In genomic region chr9:96020300-96020821, GRCh38 we compare ENCODE assay signal across 8 cellular contexts.
DNase-seq lines count a peak whose midpoint lies in the region; ATAC-seq and TF ChIP-seq lines count a peak whose summit lies in the region.

No MANE protein-coding gene starts in this region.

- DNase-seq in ELF-1 (ENCODE audit: low read depth, low spot score) (peak; percentile 37), activated B cell treated with CpG ODN at 0.5 μM for 24 hours (no peak), glutamatergic neuron (no peak), psoas muscle (no peak), AG08395 (ENCODE audit: low spot score) (no peak), HEK293T (ENCODE audit: extremely low spot score) (no peak)

- H3K36me3 ChIP-seq in psoas muscle (ENCODE audit: insufficient read depth in 1 of 2, low read depth in 1 of 2): peaks cover 0 to 8% of the 10 kb centered on the region in 2 donors

- peaks cover 0 to 55% (median 22%) of the 10 kb centered on the region in 3 donors for H3K27me3 ChIP-seq in psoas muscle (ENCODE audit: insufficient read depth in 3 of 3, low read length in 2 of 3)

- POLR2A ChIA-PET in activated B cell treated with CpG ODN at 0.5 μM for 24 hours (lab: Charles Lee): no interaction called here
- POLR2A ChIA-PET in HEK293T (lab: Yijun Ruan, JAX): no interaction called here

- H3K27ac Mint-ChIP-seq in activated B cell treated with CpG ODN at 0.5 μM for 24 hours: no peak overlapping the region
- no peak overlapping the region for H3K27ac Mint-ChIP-seq in glutamatergic neuron (ENCODE audit: unreplicated experiment)

- CTCF ChIA-PET in activated B cell treated with CpG ODN at 0.5 μM for 24 hours (lab: Charles Lee): no interaction called here
- CTCF ChIA-PET in HEK293T (lab: Yijun Ruan, JAX): no interaction called here

- peaks cover 44% of the 10 kb centered on the region for H3K27me3 Mint-ChIP-seq in activated B cell treated with CpG ODN at 0.5 μM for 24 hours
- peaks cover 18% of the 10 kb centered on the region for H3K27me3 Mint-ChIP-seq in glutamatergic neuron (ENCODE audit: unreplicated experiment)

- H3K36me3 Mint-ChIP-seq in activated B cell treated with CpG ODN at 0.5 μM for 24 hours (ENCODE audit: low read depth) (peaks cover 13% of the 10 kb centered on the region), glutamatergic neuron (ENCODE audit: unreplicated experiment) (no peaks in the 10 kb centered on the region)

- H3K4me3 Mint-ChIP-seq in activated B cell treated with CpG ODN at 0.5 μM for 24 hours (peak overlapping the region; percentile 56), glutamatergic neuron (ENCODE audit: unreplicated experiment) (peak overlapping the region; percentile 42)

- H3K9me3 Mint-ChIP-seq in activated B cell treated with CpG ODN at 0.5 μM for 24 hours: no peaks in the 10 kb centered on the region
- no peaks in the 10 kb centered on the region for H3K9me3 Mint-ChIP-seq in glutamatergic neuron (ENCODE audit: unreplicated experiment)

- TF ChIP-seq CTCF in activated B cell treated with CpG ODN at 0.5 μM for 24 hours (IDR thresholded peaks at IDR 0.05) (no peak), glutamatergic neuron (IDR thresholded peaks at IDR 0.05; ENCODE audit: partially characterized antibody, unreplicated experiment) (no peak), psoas muscle (IDR thresholded peaks at IDR 0.05) (no peak)

- peaks cover 12% of the 10 kb centered on the region for H3K4me1 ChIP-seq in psoas muscle

- H3K4me1 Mint-ChIP-seq in activated B cell treated with CpG ODN at 0.5 μM for 24 hours (peaks cover 21% of the 10 kb centered on the region), glutamatergic neuron (ENCODE audit: low read depth, unreplicated experiment) (peaks cover 9% of the 10 kb centered on the region)

- 49 to 53% (median 49%) methylated on average over 13 of the region's 13 CpGs for WGBS in psoas muscle, 3 donors

- no peak for ATAC-seq in activated B cell treated with CpG ODN at 0.5 μM for 24 hours (ENCODE audit: low read depth)
- ATAC-seq in psoas muscle: peak in 3 of 4 donors; percentile 7 to 29 (median 19)
- no peak for ATAC-seq in HG02798 (IDR thresholded peaks at IDR 0.05; ENCODE audit: poor library complexity, unreplicated experiment)
- ATAC-seq in HG02852 (IDR thresholded peaks at IDR 0.05; ENCODE audit: unreplicated experiment): no peak

- intact Hi-C loops in activated B cell treated with CpG ODN at 0.5 μM for 24 hours (cut with micrococcal nuclease) (loop anchor here (10.0 kb wide), 1 partner anchor 506 kb away; the partner anchor contains the start of gene PTCH1), psoas muscle (cut with DNase I) (no loop called here)

- H3K27ac ChIP-seq in psoas muscle: no peak overlapping the region

- H3K9me3 ChIP-seq in psoas muscle: no peaks in the 10 kb centered on the region

- peak overlapping the region; percentile 71 for H3K4me3 ChIP-seq in psoas muscle

TF ChIP-seq in HEK293T, 16 proteins besides CTCF, POLR2A, EP300 and RAD21:
- TF ChIP-seq ELF4 (IDR thresholded peaks at IDR 0.05): no peak
- TF ChIP-seq BHLHE40 (IDR thresholded peaks at IDR 0.05; ENCODE audit: borderline replicate concordance): no peak
- no peak for TF ChIP-seq FOXM1 (IDR thresholded peaks at IDR 0.05; ENCODE audit: borderline replicate concordance)
- TF ChIP-seq L3MBTL2 (conservative IDR thresholded peaks at IDR 0.05): no peak
- TF ChIP-seq TARDBP (IDR thresholded peaks at IDR 0.05): no peak
- no peak for TF ChIP-seq ZNF384 (IDR thresholded peaks at IDR 0.05)
- TF ChIP-seq PKNOX1 (IDR thresholded peaks at IDR 0.05): no peak
- TF ChIP-seq FOXK2 (IDR thresholded peaks at IDR 0.05): no peak
- no peak for TF ChIP-seq HDGF (IDR thresholded peaks at IDR 0.05; ENCODE audit: borderline replicate concordance)
- TF ChIP-seq SP1 (IDR thresholded peaks at IDR 0.05): no peak
- TF ChIP-seq CTBP1 (IDR thresholded peaks at IDR 0.05; ENCODE audit: borderline replicate concordance): no peak
TF ChIP-seq in HEK293T: peak in this region for 0.

Comparison
In these comparisons a context has a peak if more than half of its experiments do, and no peak if none do; other contexts are left out.
1. ATAC-seq: peak in psoas muscle (3 of 4); none in activated B cell treated with CpG ODN at 0.5 μM for 24 hours (single experiment), HG02798 (single experiment) and HG02852 (single experiment).